ENCODE assay signal across 1 cellular context in genomic region chrX:48919360-48919821, GRCh38.
TF ChIP-seq lines count a peak whose summit lies in the region.

No MANE protein-coding gene starts in this region.

TF ChIP-seq in HepG2, 621 proteins besides CTCF, POLR2A, EP300 and RAD21:
- TF ChIP-seq WIZ (CRISPR knock-in tag; IDR thresholded peaks at IDR 0.05) (no peak), CEBPZ (IDR thresholded peaks at IDR 0.05; ENCODE audit: low read length) (no peak), ASH2L (IDR thresholded peaks at IDR 0.05; ENCODE audit: insufficient read length, low read depth, low read length) (peak; percentile 8)
